Comparison of ENCODE assay signal across 29 cellular contexts in genomic region chr6:125074120-125074519, GRCh38.
"Had no signal": no experiment of that assay in that cellular context is flagged by ENCODE, and none has a peak within 500 bp of the region (broad histone marks: within the 10 kb centered on the region; RNA-seq: fewer than 3 reads in every experiment).

No MANE protein-coding gene starts in this region.

- DNase-seq: colonic mucosa; cortex of kidney; dermis blood vessel endothelial cell; dorsolateral prefrontal cortex; effector CD4-positive, alpha-beta T cell; effector CD8-positive, alpha-beta T cell; effector memory CD4-positive, alpha-beta T cell; effector memory CD8-positive, alpha-beta T cell; endodermal cell; erythroblast; esophagus squamous epithelium; foreskin fibroblast; foreskin keratinocyte; foreskin melanocyte; gastrocnemius medialis; glutamatergic neuron; head of caudate nucleus; heart left ventricle; heart right ventricle had no signal

- H3K27me3 ChIP-seq: colonic mucosa, dorsolateral prefrontal cortex, esophagus muscularis mucosa, esophagus squamous epithelium, foreskin keratinocyte, gastrocnemius medialis, gastroesophageal sphincter, heart left ventricle, heart right ventricle had no signal

- ATAC-seq: effector memory CD8-positive, alpha-beta T cell; esophagus mucosa; foreskin keratinocyte; gastrocnemius medialis; gastroesophageal sphincter had no signal

- H3K4me1 ChIP-seq: colonic mucosa, esophagus muscularis mucosa, esophagus squamous epithelium, foreskin keratinocyte, gastroesophageal sphincter had no signal

- H3K36me3 ChIP-seq: colonic mucosa had no signal

- FAIRE-seq: colon, endometrium, endothelial cell of umbilical vein, frontal cortex had no signal

- H3K9me3 ChIP-seq: colonic mucosa, esophagus muscularis mucosa, esophagus squamous epithelium, gastrocnemius medialis, gastroesophageal sphincter, heart left ventricle, heart right ventricle had no signal

- H3K4me1 Mint-ChIP-seq: endodermal cell had no signal

- H3K27me3 Mint-ChIP-seq: dendritic cell treated with granulocyte-macrophage colony-stimulating factor and Interleukin-4, amounts not matched to agents 40 ng/mL and 50 ng/mL, for 4 days had no signal

- H3K9me3 Mint-ChIP-seq: dendritic cell treated with granulocyte-macrophage colony-stimulating factor and Interleukin-4, amounts not matched to agents 40 ng/mL and 50 ng/mL, for 4 days; endodermal cell had no signal

- H3K4me3 ChIP-seq: colonic mucosa, coronary artery, dorsolateral prefrontal cortex, esophagus muscularis mucosa, esophagus squamous epithelium, gastrocnemius medialis, gastroesophageal sphincter, heart left ventricle, heart right ventricle had no signal

- H3K27ac Mint-ChIP-seq: dendritic cell treated with granulocyte-macrophage colony-stimulating factor and Interleukin-4, amounts not matched to agents 40 ng/mL and 50 ng/mL, for 4 days; effector memory CD8-positive, alpha-beta T cell; endodermal cell had no signal

- H3K4me3 Mint-ChIP-seq: dendritic cell treated with granulocyte-macrophage colony-stimulating factor and Interleukin-4, amounts not matched to agents 40 ng/mL and 50 ng/mL, for 4 days; effector memory CD8-positive, alpha-beta T cell; endodermal cell had no signal

- H3K27ac ChIP-seq: colonic mucosa, coronary artery, dorsolateral prefrontal cortex, epithelial cell of prostate, esophagus muscularis mucosa, esophagus squamous epithelium, foreskin keratinocyte, gastroesophageal sphincter, heart left ventricle had no signal
